In the genomic region with DNA sequence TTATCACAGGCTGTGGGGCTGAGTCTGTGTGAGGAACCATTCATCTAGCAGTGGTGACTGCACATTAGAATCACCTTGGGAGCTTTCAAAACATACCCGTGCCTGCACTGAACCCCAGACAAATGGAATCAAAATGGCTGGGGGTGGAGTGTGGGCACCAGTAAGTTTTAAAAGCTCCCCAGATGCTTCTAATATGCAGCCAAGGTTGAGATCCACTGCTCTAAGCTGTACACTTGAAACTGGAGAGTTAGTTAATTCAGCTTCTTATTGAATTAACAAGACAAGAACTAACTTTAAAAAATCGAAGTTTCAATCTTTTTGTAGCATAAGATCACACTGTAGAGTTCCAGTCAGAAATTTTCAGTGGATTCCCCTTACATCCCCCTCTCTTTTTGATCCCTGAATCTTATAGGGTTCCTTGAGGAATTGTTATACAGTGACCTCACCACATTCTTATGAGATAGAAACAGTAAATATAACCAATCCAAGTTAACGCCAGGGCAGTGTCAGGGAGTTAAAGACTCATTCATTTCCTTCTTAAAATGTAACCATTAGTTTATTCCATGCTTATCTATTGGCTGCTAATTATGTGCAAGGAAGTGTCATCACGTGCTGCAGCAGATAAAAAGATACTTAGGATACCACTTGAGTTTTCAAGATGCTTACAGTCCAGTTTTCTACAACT, we compare ENCODE assay signal across 19 cellular contexts. TPM values are rescaled to one million over a fixed set of nuclear protein-coding genes. Genes with fewer than 3 reads are reported as not detected.
DNase-seq lines count a peak whose midpoint lies in the region; ATAC-seq lines count a peak whose summit lies in the region.
"Had no signal": no experiment of that assay in that cellular context is flagged by ENCODE, and none has a peak within 500 bp of the region (broad histone marks: within the 10 kb centered on the region; RNA-seq: fewer than 3 reads in every experiment).

No MANE protein-coding gene starts in this region.

- H3K9ac ChIP-seq in adipocyte (ENCODE audit: low read length): no peak overlapping the region

- H3K4me1 Mint-ChIP-seq in activated CD8-positive, alpha-beta memory T cell treated with anti-CD3 and anti-CD28 coated beads, Interleukin-2, amount 10 ng/mL, durations not matched to agents 7 days and 5 days: no peaks in the 10 kb centered on the region
- H3K4me1 Mint-ChIP-seq: activated naive CD4-positive, alpha-beta T cell treated with anti-CD3 and anti-CD28 coated beads, Interleukin-2, amount 50 U/mL, for 24 hours; central memory CD8-positive, alpha-beta T cell had no signal

- H3K27me3 Mint-ChIP-seq in activated CD8-positive, alpha-beta memory T cell treated with anti-CD3 and anti-CD28 coated beads, Interleukin-2, amount 10 ng/mL, durations not matched to agents 7 days and 5 days: no peaks in the 10 kb centered on the region
- H3K27me3 Mint-ChIP-seq: activated naive CD4-positive, alpha-beta T cell treated with anti-CD3 and anti-CD28 coated beads, Interleukin-2, amount 50 U/mL, for 24 hours; central memory CD8-positive, alpha-beta T cell had no signal

- peak; percentile 76 for DNase-seq in EL
- DNase-seq in adipocyte (ENCODE audit: low read depth): peak; percentile 45
- peak; percentile 60 for DNase-seq in fibroblast of peridontal ligament (ENCODE audit: extremely low read depth)
- peak; percentile 6 for DNase-seq in skeletal muscle cell (ENCODE audit: low read depth)
- no peak for DNase-seq in NCI-H69 (lab: John Stamatoyannopoulos, UW)
- no peak for DNase-seq in activated CD8-positive, alpha-beta memory T cell treated with anti-CD3 and anti-CD28 coated beads, Interleukin-2, amount 10 ng/mL, durations not matched to agents 7 days and 5 days
- no peak for DNase-seq in superior temporal gyrus (ENCODE audit: extremely low spot score)
- DNase-seq: activated T-cell treated with anti-CD3 and anti-CD28 coated beads for 4 hours; C1 segment of cervical spinal cord; DMS79; head of caudate nucleus; islet precursor cell; NCI-H2227 treated with DMSO at 0.1 percent for 48 hours; occipital lobe; SHP77; stimulated activated naive CD8-positive, alpha-beta T cell treated with anti-CD3 and anti-CD28 coated beads, Interleukin-15, Interleukin-2, amounts not matched to agents 100 U/mL and 50 U/mL, for 24 hours had no signal

- CTCF ChIA-PET in activated CD8-positive, alpha-beta memory T cell treated with anti-CD3 and anti-CD28 coated beads, Interleukin-2, amount 10 ng/mL, durations not matched to agents 7 days and 5 days (lab: Charles Lee): no interaction called here

- peaks cover 13% of the 10 kb centered on the region for H3K4me1 ChIP-seq in adipocyte (ENCODE audit: control insufficient read depth, insufficient read depth, low read length)

- H3K4me3 Mint-ChIP-seq in activated CD8-positive, alpha-beta memory T cell treated with anti-CD3 and anti-CD28 coated beads, Interleukin-2, amount 10 ng/mL, durations not matched to agents 7 days and 5 days: no peak overlapping the region
- H3K4me3 Mint-ChIP-seq: activated naive CD4-positive, alpha-beta T cell treated with anti-CD3 and anti-CD28 coated beads, Interleukin-2, amount 50 U/mL, for 24 hours; central memory CD8-positive, alpha-beta T cell had no signal

- H3K36me3 Mint-ChIP-seq in activated CD8-positive, alpha-beta memory T cell treated with anti-CD3 and anti-CD28 coated beads, Interleukin-2, amount 10 ng/mL, durations not matched to agents 7 days and 5 days: peaks cover 46% of the 10 kb centered on the region

- no peak for ATAC-seq in activated CD8-positive, alpha-beta memory T cell treated with anti-CD3 and anti-CD28 coated beads, Interleukin-2, amount 10 ng/mL, durations not matched to agents 7 days and 5 days
- no peak for ATAC-seq in HG03442 (IDR thresholded peaks at IDR 0.05; ENCODE audit: unreplicated experiment)
- ATAC-seq: stimulated activated naive CD8-positive, alpha-beta T cell treated with anti-CD3 and anti-CD28 coated beads, Interleukin-15, Interleukin-2, amounts not matched to agents 100 U/mL and 50 U/mL, for 24 hours had no signal

- H3K27ac Mint-ChIP-seq in activated CD8-positive, alpha-beta memory T cell treated with anti-CD3 and anti-CD28 coated beads, Interleukin-2, amount 10 ng/mL, durations not matched to agents 7 days and 5 days: no peak overlapping the region
- H3K27ac Mint-ChIP-seq: activated naive CD4-positive, alpha-beta T cell treated with anti-CD3 and anti-CD28 coated beads, Interleukin-2, amount 50 U/mL, for 24 hours had no signal

- peaks cover 9% of the 10 kb centered on the region for H3K9me3 ChIP-seq in adipocyte (ENCODE audit: control insufficient read depth, low read length)

- H3K27me3 ChIP-seq in adipocyte (replicated peaks; ENCODE audit: control insufficient read depth, insufficient read depth, low read length): no peaks in the 10 kb centered on the region

- H3K9me3 Mint-ChIP-seq in activated CD8-positive, alpha-beta memory T cell treated with anti-CD3 and anti-CD28 coated beads, Interleukin-2, amount 10 ng/mL, durations not matched to agents 7 days and 5 days (ENCODE audit: low read depth): peaks cover 13% of the 10 kb centered on the region

- H3K4me3 ChIP-seq in adipocyte (ENCODE audit: low read length): no peak overlapping the region
- H3K4me3 ChIP-seq in skeletal muscle cell (ENCODE audit: low read depth, low read length): no peak overlapping the region

- peaks cover 21% of the 10 kb centered on the region for H3K36me3 ChIP-seq in adipocyte (ENCODE audit: control insufficient read depth, insufficient read depth, low read length, severe bottlenecking)

RNA-seq across cellular contexts. Expression of a gene that starts 29.9 kb away (rescaled TPM):
- 10 to 100 TPM; 28.2 to 36.9 TPM for total RNA-seq in activated CD8-positive, alpha-beta memory T cell treated with anti-CD3 and anti-CD28 coated beads, Interleukin-2, amount 10 ng/mL, durations not matched to agents 7 days and 5 days

Comparison
In these comparisons a context has a peak if more than half of its experiments do, and no peak if none do; other contexts are left out.
1. DNase-seq: peak in EL (single experiment), adipocyte (single experiment), fibroblast of peridontal ligament (single experiment) and skeletal muscle cell (single experiment); none in NCI-H69 (single experiment), activated CD8-positive, alpha-beta memory T cell treated with anti-CD3 and anti-CD28 coated beads, Interleukin-2, amount 10 ng/mL, durations not matched to agents 7 days and 5 days (single experiment) and superior temporal gyrus (single experiment).